1 cellular context compared by ENCODE assay signal in the genomic region with DNA sequence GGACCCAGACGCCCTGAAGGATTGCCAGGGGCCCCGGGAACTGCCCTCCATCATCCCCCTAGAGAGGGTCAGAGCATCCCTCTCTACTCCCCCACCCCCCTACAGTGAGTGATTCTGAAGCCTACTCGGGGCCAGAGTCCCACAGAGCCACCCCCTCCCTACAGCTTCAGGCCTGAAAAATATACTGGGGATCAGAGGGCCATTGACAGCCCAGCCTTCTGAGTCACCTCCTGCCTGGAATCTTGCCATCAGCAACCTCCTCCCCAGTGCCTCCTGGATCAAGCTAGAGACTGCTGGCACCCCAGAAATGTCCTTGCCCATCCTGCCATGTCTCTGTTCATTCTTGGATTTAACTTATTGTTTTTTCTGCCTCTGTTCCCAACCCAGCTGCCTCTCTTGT.
TF ChIP-seq lines count a peak whose summit lies in the region.

No MANE protein-coding gene starts in this region.

TF ChIP-seq in HCT116, 20 proteins besides CTCF, POLR2A, EP300 and RAD21 (continued from another document):
- TF ChIP-seq POLR2AphosphoS5 (IDR thresholded peaks at IDR 0.05; ENCODE audit: low read depth, low read length) (no peak), SP1 (IDR thresholded peaks at IDR 0.05; ENCODE audit: low read depth) (no peak), EZH2 (IDR thresholded peaks at IDR 0.05) (no peak), ELF1 (IDR thresholded peaks at IDR 0.05; ENCODE audit: borderline replicate concordance, low read depth) (no peak), CBX3 (IDR thresholded peaks at IDR 0.05; ENCODE audit: low read depth) (no peak), CEBPB (IDR thresholded peaks at IDR 0.05; ENCODE audit: low read depth) (no peak), SIN3A (IDR thresholded peaks at IDR 0.05; ENCODE audit: low read depth) (no peak), EZH2phosphoT487 (IDR thresholded peaks at IDR 0.05; ENCODE audit: borderline replicate concordance) (no peak), JUND (IDR thresholded peaks at IDR 0.05) (no peak), FOSL1 (IDR thresholded peaks at IDR 0.05; ENCODE audit: low read depth) (no peak), EGR1 (IDR thresholded peaks at IDR 0.05; ENCODE audit: low read depth) (no peak), TCF7L2 (IDR thresholded peaks at IDR 0.05; ENCODE audit: borderline replicate concordance, extremely low read depth, insufficient read depth, insufficient read length) (no peak)
- TF ChIP-seq, protein P1, sequence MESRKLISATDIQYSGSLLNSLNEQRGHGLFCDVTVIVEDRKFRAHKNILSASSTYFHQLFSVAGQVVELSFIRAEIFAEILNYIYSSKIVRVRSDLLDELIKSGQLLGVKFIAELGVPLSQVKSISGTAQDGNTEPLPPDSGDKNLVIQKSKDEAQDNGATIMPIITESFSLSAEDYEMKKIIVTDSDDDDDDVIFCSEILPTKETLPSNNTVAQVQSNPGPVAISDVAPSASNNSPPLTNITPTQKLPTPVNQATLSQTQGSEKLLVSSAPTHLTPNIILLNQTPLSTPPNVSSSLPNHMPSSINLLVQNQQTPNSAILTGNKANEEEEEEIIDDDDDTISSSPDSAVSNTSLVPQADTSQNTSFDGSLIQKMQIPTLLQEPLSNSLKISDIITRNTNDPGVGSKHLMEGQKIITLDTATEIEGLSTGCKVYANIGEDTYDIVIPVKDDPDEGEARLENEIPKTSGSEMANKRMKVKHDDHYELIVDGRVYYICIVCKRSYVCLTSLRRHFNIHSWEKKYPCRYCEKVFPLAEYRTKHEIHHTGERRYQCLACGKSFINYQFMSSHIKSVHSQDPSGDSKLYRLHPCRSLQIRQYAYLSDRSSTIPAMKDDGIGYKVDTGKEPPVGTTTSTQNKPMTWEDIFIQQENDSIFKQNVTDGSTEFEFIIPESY (IDR thresholded peaks at IDR 0.05; ENCODE audit: extremely low read depth, insufficient replicate concordance, low read length), result no peak
- TF ChIP-seq, protein P2, sequence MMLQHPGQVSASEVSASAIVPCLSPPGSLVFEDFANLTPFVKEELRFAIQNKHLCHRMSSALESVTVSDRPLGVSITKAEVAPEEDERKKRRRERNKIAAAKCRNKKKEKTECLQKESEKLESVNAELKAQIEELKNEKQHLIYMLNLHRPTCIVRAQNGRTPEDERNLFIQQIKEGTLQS (IDR thresholded peaks at IDR 0.05), result no peak
- TF ChIP-seq, protein P3, sequence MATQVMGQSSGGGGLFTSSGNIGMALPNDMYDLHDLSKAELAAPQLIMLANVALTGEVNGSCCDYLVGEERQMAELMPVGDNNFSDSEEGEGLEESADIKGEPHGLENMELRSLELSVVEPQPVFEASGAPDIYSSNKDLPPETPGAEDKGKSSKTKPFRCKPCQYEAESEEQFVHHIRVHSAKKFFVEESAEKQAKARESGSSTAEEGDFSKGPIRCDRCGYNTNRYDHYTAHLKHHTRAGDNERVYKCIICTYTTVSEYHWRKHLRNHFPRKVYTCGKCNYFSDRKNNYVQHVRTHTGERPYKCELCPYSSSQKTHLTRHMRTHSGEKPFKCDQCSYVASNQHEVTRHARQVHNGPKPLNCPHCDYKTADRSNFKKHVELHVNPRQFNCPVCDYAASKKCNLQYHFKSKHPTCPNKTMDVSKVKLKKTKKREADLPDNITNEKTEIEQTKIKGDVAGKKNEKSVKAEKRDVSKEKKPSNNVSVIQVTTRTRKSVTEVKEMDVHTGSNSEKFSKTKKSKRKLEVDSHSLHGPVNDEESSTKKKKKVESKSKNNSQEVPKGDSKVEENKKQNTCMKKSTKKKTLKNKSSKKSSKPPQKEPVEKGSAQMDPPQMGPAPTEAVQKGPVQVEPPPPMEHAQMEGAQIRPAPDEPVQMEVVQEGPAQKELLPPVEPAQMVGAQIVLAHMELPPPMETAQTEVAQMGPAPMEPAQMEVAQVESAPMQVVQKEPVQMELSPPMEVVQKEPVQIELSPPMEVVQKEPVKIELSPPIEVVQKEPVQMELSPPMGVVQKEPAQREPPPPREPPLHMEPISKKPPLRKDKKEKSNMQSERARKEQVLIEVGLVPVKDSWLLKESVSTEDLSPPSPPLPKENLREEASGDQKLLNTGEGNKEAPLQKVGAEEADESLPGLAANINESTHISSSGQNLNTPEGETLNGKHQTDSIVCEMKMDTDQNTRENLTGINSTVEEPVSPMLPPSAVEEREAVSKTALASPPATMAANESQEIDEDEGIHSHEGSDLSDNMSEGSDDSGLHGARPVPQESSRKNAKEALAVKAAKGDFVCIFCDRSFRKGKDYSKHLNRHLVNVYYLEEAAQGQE (IDR thresholded peaks at IDR 0.05; ENCODE audit: low read depth), result no peak
